11 cellular contexts compared by ENCODE assay signal in the genomic region with DNA sequence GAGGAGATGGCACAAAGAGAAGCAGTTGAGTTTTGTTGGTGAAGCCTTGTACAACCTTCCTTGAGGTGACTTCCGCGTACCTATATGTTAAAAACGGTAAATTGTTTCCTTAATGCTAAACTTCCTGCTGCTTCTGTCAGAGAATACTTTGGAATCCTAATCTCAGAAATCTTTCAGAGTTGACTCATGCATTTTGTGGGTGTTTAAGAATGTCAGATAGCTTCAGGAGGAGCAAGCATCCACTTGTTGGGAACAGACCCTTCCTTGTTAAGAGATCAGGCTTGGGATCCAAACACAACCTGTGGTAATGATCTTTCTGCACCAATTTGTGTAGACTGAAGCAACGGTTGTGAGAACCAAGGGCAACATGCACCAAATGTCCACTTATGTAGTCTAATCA. TPM values are rescaled to one million over a fixed set of nuclear protein-coding genes. Genes with fewer than 3 reads are reported as not detected.
A peak's percentile ranks its signal among the peaks of the same experiment; 100 is the strongest.
DNase-seq lines count a peak whose midpoint lies in the region; ATAC-seq, FAIRE-seq and TF ChIP-seq lines count a peak whose summit lies in the region.
"Had no signal": no experiment of that assay in that cellular context is flagged by ENCODE, and none has a peak within 500 bp of the region (broad histone marks: within the 10 kb centered on the region; RNA-seq: fewer than 3 reads in every experiment).

No MANE protein-coding gene starts in this region.

- H3K23ac ChIP-seq in IMR-90 (ENCODE audit: low read depth, low read length) = no peak overlapping the region

- dilution Hi-C loops in IMR-90 (cut with HindIII; ENCODE audit: low sequenced_read_pairs, unreplicated experiment) = no loop called here
- dilution Hi-C loops in keratinocyte (cut with MboI; ENCODE audit: extremely low pct_ligation_motif_present, low sequenced_read_pairs) = no loop called here

- H2BK120ac ChIP-seq in IMR-90 (ENCODE audit: low read depth, low read length) = no peak overlapping the region

- H3K9me3 ChIP-seq in Caco-2 (no peaks in the 10 kb centered on the region), IMR-90 (ENCODE audit: control insufficient read depth, insufficient read depth, low read length) (no peaks in the 10 kb centered on the region), keratinocyte (ENCODE audit: control insufficient read depth, low read depth, low read length) (no peaks in the 10 kb centered on the region)

- CTCF ChIA-PET in Caco-2 (lab: Charles Lee) (no interaction called here), IMR-90 (lab: Yijun Ruan, JAX) (no interaction called here)

- no peak overlapping the region for H2BK15ac ChIP-seq in IMR-90 (ENCODE audit: low read depth, low read length)

- peaks cover 0 to 34% of the 10 kb centered on the region in 2 experiments; a peak in 2 of 4 replicates for H3K79me1 ChIP-seq in IMR-90 (ENCODE audit: low read depth in 1 of 2, low read length in 2 of 2)

- H3K4me2 ChIP-seq in IMR-90 (ENCODE audit: low read depth, low read length) (peak overlapping the region; percentile 34; the same call in 1 of the 2 replicates), keratinocyte (ENCODE audit: control insufficient read depth, extremely low read depth, insufficient read depth, low read depth, low read length) (peak overlapping the region; percentile 86)

- no TSS peak for BruUV-seq in Caco-2 (replicated peaks; lab: Mats Ljungman, UMichigan)
- BruUV-seq in IMR-90 (replicated peaks; lab: Mats Ljungman, UMichigan) = no TSS peak

- POLR2A ChIA-PET in Caco-2 (lab: Charles Lee) (no interaction called here), IMR-90 (lab: Charles Lee; ENCODE audit: unreplicated experiment) (no interaction called here)

- H3K14ac ChIP-seq in IMR-90 (replicated peaks; ENCODE audit: low read depth, low read length) = no peak overlapping the region

- DNase-seq in Caco-2 (no peak), IMR-90 (peak; percentile 68), brain microvascular endothelial cell (peak; percentile 60), keratinocyte (ENCODE audit: low read depth, low spot score) (peak; percentile 68), NCI-H1092 treated with DMSO at 0.1 percent for 48 hours (lab: John Stamatoyannopoulos, UW) (no peak)
- no peak for DNase-seq in activated CD4-positive, alpha-beta T cell treated with anti-CD3 and anti-CD28 coated beads, Interleukin-2, amount 50 U/mL, for 48 hours
- DNase-seq: activated CD4-positive, alpha-beta T cell treated with anti-CD3 and anti-CD28 coated beads for 36 hours had no signal

- H3K79me2 ChIP-seq in keratinocyte (ENCODE audit: control insufficient read depth, insufficient read depth, low read length) = peaks cover 43% of the 10 kb centered on the region

- in situ Hi-C loops in IMR-90 (cut with MboI; ENCODE audit: low sequenced_read_pairs) (no loop called here), brain microvascular endothelial cell (cut with HindIII; ENCODE audit: low pct_ligation_motif_present, low sequenced_read_pairs) (no loop called here)

- H3K27ac ChIP-seq in IMR-90 (ENCODE audit: insufficient read depth, low read length) (no peak overlapping the region), brain microvascular endothelial cell (no peak overlapping the region), keratinocyte (ENCODE audit: control insufficient read depth, insufficient read depth, low read length) (peak overlapping the region; percentile 13)

- intact Hi-C loops in Caco-2 (cut with micrococcal nuclease; ENCODE audit: unreplicated experiment) = no loop called here
- intact Hi-C loops in IMR-90 (cut with micrococcal nuclease) = no loop called here

- no peak overlapping the region for H3K18ac ChIP-seq in IMR-90 (ENCODE audit: low read depth, low read length)

- peak overlapping the region; percentile 27 for H3K4me3 Mint-ChIP-seq in Caco-2 (ENCODE audit: unreplicated experiment)
- H3K4me3 Mint-ChIP-seq: activated CD4-positive, alpha-beta T cell treated with anti-CD3 and anti-CD28 coated beads for 36 hours; CD14-positive monocyte; type B pancreatic cell had no signal

- TF ChIP-seq POLR2A in IMR-90 (IDR thresholded peaks at IDR 0.05; ENCODE audit: low read depth, low read length) = no peak

- H4K91ac ChIP-seq in IMR-90 (ENCODE audit: insufficient read depth, low read depth, low read length) = no peak overlapping the region

- H3K9me1 ChIP-seq in IMR-90 (ENCODE audit: insufficient read depth, low read length) (no peaks in the 10 kb centered on the region), keratinocyte (ENCODE audit: control insufficient read depth, extremely low read depth, insufficient read depth, low read length) (no peaks in the 10 kb centered on the region)

- H4K8ac ChIP-seq in IMR-90 (ENCODE audit: low read depth in 2 of 2, low read length in 2 of 2) = no peak overlapping the region

- no peak overlapping the region for H3K4me3 ChIP-seq in Caco-2 (ENCODE audit: low read depth, low read length)
- no peak overlapping the region for H3K4me3 ChIP-seq in IMR-90 (ENCODE audit: insufficient read depth, low read depth, low read length)
- no peak overlapping the region for H3K4me3 ChIP-seq in brain microvascular endothelial cell (ENCODE audit: low read depth, low read length)
- peak overlapping the region in 2 of 3 experiments; percentile 34 to 41 for H3K4me3 ChIP-seq in keratinocyte (ENCODE audit: control insufficient read depth in 2 of 3, extremely low read depth in 1 of 3, insufficient read depth in 2 of 3, low read depth in 1 of 3, low read length in 3 of 3)

- peaks cover 34% of the 10 kb centered on the region for H3K4me1 Mint-ChIP-seq in Caco-2 (ENCODE audit: low read depth, unreplicated experiment)
- H3K4me1 Mint-ChIP-seq: activated CD4-positive, alpha-beta T cell treated with anti-CD3 and anti-CD28 coated beads for 36 hours had no signal

- no peak for TF ChIP-seq CTCF in Caco-2 (IDR thresholded peaks at IDR 0.05; ENCODE audit: insufficient read depth in 1 of 2, low read depth in 1 of 2, low read length in 1 of 2, severe bottlenecking in 1 of 2, unreplicated experiment in 1 of 2)
- TF ChIP-seq CTCF in IMR-90 (conservative IDR thresholded peaks at IDR 0.05; ENCODE audit: low read depth, low read length) = no peak
- TF ChIP-seq CTCF in brain microvascular endothelial cell (IDR thresholded peaks at IDR 0.05; ENCODE audit: low read depth, low read length, missing control alignments) = no peak
- TF ChIP-seq CTCF in keratinocyte (optimal IDR thresholded peaks at IDR 0.05 in 1 of 3, IDR thresholded peaks at IDR 0.05 in 1 of 3, conservative IDR thresholded peaks at IDR 0.05 in 1 of 3; ENCODE audit: extremely low read depth in 1 of 3, insufficient read depth in 2 of 3, low read length in 3 of 3) = no peak

- H3K9me3 Mint-ChIP-seq in Caco-2 (ENCODE audit: unreplicated experiment) = no peaks in the 10 kb centered on the region
- H3K9me3 Mint-ChIP-seq: CD14-positive monocyte, type B pancreatic cell had no signal

- H3K27me3 Mint-ChIP-seq in Caco-2 (ENCODE audit: insufficient read depth, unreplicated experiment) = no peaks in the 10 kb centered on the region
- H3K27me3 Mint-ChIP-seq: activated CD4-positive, alpha-beta T cell treated with anti-CD3 and anti-CD28 coated beads for 36 hours; type B pancreatic cell had no signal

- H2AFZ ChIP-seq in IMR-90 (replicated peaks; ENCODE audit: low read length, poor library complexity) (no peak overlapping the region), keratinocyte (ENCODE audit: control insufficient read depth, low read length) (no peak overlapping the region)

- no peak overlapping the region for H2BK5ac ChIP-seq in IMR-90 (ENCODE audit: low read depth, low read length, poor library complexity, severe bottlenecking)

- no peak overlapping the region for H2BK20ac ChIP-seq in IMR-90 (ENCODE audit: low read depth, low read length)

- no peak overlapping the region for H3K9ac ChIP-seq in IMR-90 (ENCODE audit: low read depth, low read length)
- no peak overlapping the region for H3K9ac ChIP-seq in keratinocyte (ENCODE audit: control insufficient read depth, extremely low read depth, insufficient read depth, low read length)

- H3K27ac Mint-ChIP-seq in Caco-2 (ENCODE audit: unreplicated experiment) = peak overlapping the region; percentile 83
- H3K27ac Mint-ChIP-seq: activated CD4-positive, alpha-beta T cell treated with anti-CD3 and anti-CD28 coated beads for 36 hours; CD14-positive monocyte; type B pancreatic cell had no signal

- H4K20me1 ChIP-seq in IMR-90 (ENCODE audit: insufficient read depth, low read length) (peaks cover 11% of the 10 kb centered on the region), keratinocyte (ENCODE audit: control insufficient read depth, extremely low read depth, insufficient read depth, low read length) (no peaks in the 10 kb centered on the region)

- H3K36me3 Mint-ChIP-seq in Caco-2 (ENCODE audit: insufficient read depth, unreplicated experiment) = peaks cover 14% of the 10 kb centered on the region
- H3K36me3 Mint-ChIP-seq: type B pancreatic cell had no signal

- 20% methylated on average over 1 of the region's 4 CpGs; no CpG with 5 or more reads in 1 of the 2 experiments for WGBS in IMR-90 (ENCODE audit: extremely low coverage in 2 of 2, insufficient read length in 1 of 2), 2 experiments

- ATAC-seq in IMR-90 (ENCODE audit: low read depth) = peak; percentile 56
- no peak for ATAC-seq in HG03439 (IDR thresholded peaks at IDR 0.05; ENCODE audit: unreplicated experiment)
- ATAC-seq in HG02885 (IDR thresholded peaks at IDR 0.05; ENCODE audit: poor library complexity, unreplicated experiment) = no peak
- ATAC-seq: activated CD4-positive, alpha-beta T cell treated with anti-CD3 and anti-CD28 coated beads for 36 hours had no signal

- no peak overlapping the region; the same call in 1 of the 2 replicates for H2AK5ac ChIP-seq in IMR-90 (ENCODE audit: low read depth, low read length)

- no peaks in the 10 kb centered on the region for H3K27me3 ChIP-seq in Caco-2 (replicated peaks; ENCODE audit: control insufficient read depth, insufficient read depth, low read length)
- H3K27me3 ChIP-seq in IMR-90 (ENCODE audit: control insufficient read depth, insufficient read depth, low read length) = peaks cover 4% of the 10 kb centered on the region; the same call in 1 of the 2 replicates
- no peaks in the 10 kb centered on the region for H3K27me3 ChIP-seq in brain microvascular endothelial cell (replicated peaks)
- H3K27me3 ChIP-seq in keratinocyte (ENCODE audit: control insufficient read depth, extremely low read depth, insufficient read depth, low read length) = no peaks in the 10 kb centered on the region

- peak; percentile 94 for FAIRE-seq in keratinocyte (lab: Jason Lieb, UNC)

- H3K4me1 ChIP-seq in Caco-2 = peaks cover 30% of the 10 kb centered on the region
- peaks cover 11% of the 10 kb centered on the region; the same call in 1 of the 2 replicates for H3K4me1 ChIP-seq in IMR-90 (ENCODE audit: control insufficient read depth, insufficient read depth, low read length)
- peaks cover 64% of the 10 kb centered on the region for H3K4me1 ChIP-seq in keratinocyte (ENCODE audit: control insufficient read depth, extremely low read depth, insufficient read depth, low read length)

- no peak overlapping the region for H4K5ac ChIP-seq in IMR-90 (ENCODE audit: low read depth, low read length)

- no peak for TF ChIP-seq RAD21 in IMR-90 (IDR thresholded peaks at IDR 0.05; ENCODE audit: low read length)

- no peak overlapping the region for H2AK9ac ChIP-seq in IMR-90 (replicated peaks; ENCODE audit: low read depth, low read length, poor library complexity)

- H3K36me3 ChIP-seq in Caco-2 (ENCODE audit: control insufficient read depth, insufficient read depth, low read length) = no peaks in the 10 kb centered on the region
- H3K36me3 ChIP-seq in IMR-90 (ENCODE audit: control insufficient read depth, insufficient read depth, low read length) = no peaks in the 10 kb centered on the region; the same call in 1 of the 2 replicates
- no peaks in the 10 kb centered on the region for H3K36me3 ChIP-seq in brain microvascular endothelial cell (replicated peaks)
- no peaks in the 10 kb centered on the region for H3K36me3 ChIP-seq in keratinocyte (ENCODE audit: control insufficient read depth in 2 of 2, extremely low read depth in 1 of 2, insufficient read depth in 2 of 2, low read length in 2 of 2)

- no peak overlapping the region for H3K56ac ChIP-seq in IMR-90 (ENCODE audit: extremely low read depth, insufficient read depth, low read length)

- no peak overlapping the region for H3K4ac ChIP-seq in IMR-90 (ENCODE audit: low read depth, low read length)

RNA-seq across cellular contexts. Expression of gene AK4, which starts 29.5 kb away (rescaled TPM):
- total RNA-seq in Caco-2 (2022) = 131 and 133 TPM in 2 replicates
- total RNA-seq in IMR-90 (2012; rRNA removed) = 23.1 and 30.3 TPM in 2 replicates
- 7.7 and 12.4 TPM in 2 replicates for polyA plus RNA-seq in IMR-90 (2012; rRNA removed)
- 4.8 and 7.6 TPM in 2 replicates for polyA plus RNA-seq in IMR-90 (2012; cell fraction: cytosol; rRNA removed)
- polyA plus RNA-seq in IMR-90 (2012; cell fraction: nucleus; rRNA removed; ENCODE audit: low replicate concordance) = 1.4 and 6.5 TPM in 2 replicates
- polyA plus RNA-seq in keratinocyte = 70.8 to 90.0 TPM (median 77.8 TPM) in 3 replicates
- 21.7 TPM for polyA plus RNA-seq in keratinocyte (2011; ENCODE audit: low read depth)
- 66.6 and 130 TPM in 2 replicates for polyA plus RNA-seq in keratinocyte (2011; cell fraction: cytosol; rRNA removed)
- polyA plus RNA-seq in keratinocyte (2011; cell fraction: nucleus; rRNA removed) = 43.4 and 55.0 TPM in 2 replicates
- polyA plus RNA-seq in keratinocyte (2012; ENCODE audit: low replicate concordance) = 28.9 and 40.6 TPM in 2 replicates
- polyA minus RNA-seq in keratinocyte = 50.2 to 116 TPM (median 97.8 TPM) in 3 replicates
- polyA minus RNA-seq in keratinocyte (2011; cell fraction: cytosol; rRNA and poly(A)+ RNA removed) = 42.0 TPM
- polyA minus RNA-seq in keratinocyte (2011; cell fraction: nucleus; rRNA and poly(A)+ RNA removed) = 30.5 and 69.2 TPM in 2 replicates

Comparison
In these comparisons a context has a peak if more than half of its experiments do, and no peak if none do; other contexts are left out.
1. DNase-seq: peak in IMR-90 (single experiment), brain microvascular endothelial cell (single experiment) and keratinocyte (single experiment); none in Caco-2 (0 of 2), NCI-H1092 treated with DMSO at 0.1 percent for 48 hours (single experiment) and activated CD4-positive, alpha-beta T cell treated with anti-CD3 and anti-CD28 coated beads, Interleukin-2, amount 50 U/mL, for 48 hours (0 of 2).
2. H3K4me3 ChIP-seq: peak in keratinocyte (2 of 3); none in Caco-2 (single experiment), IMR-90 (single experiment) and brain microvascular endothelial cell (single experiment).